Comparison of ENCODE assay signal across 8 cellular contexts in genomic region chr13:41017153-41017552, GRCh38. TPM values are rescaled to one million over a fixed set of nuclear protein-coding genes. Genes with fewer than 3 reads are reported as not detected.
DNase-seq lines count a peak whose midpoint lies in the region; ATAC-seq and TF ChIP-seq lines count a peak whose summit lies in the region.

No MANE protein-coding gene starts in this region.

- H3K27me3 Mint-ChIP-seq in Caco-2 (ENCODE audit: insufficient read depth, unreplicated experiment) = no peaks in the 10 kb centered on the region
- no peaks in the 10 kb centered on the region for H3K27me3 Mint-ChIP-seq in natural killer cell treated with Interleukin-12 subunit alpha and Interleukin-12 subunit beta and Interleukin-15 and Interleukin-18, amount 100 ng/mL, for 72 hours

- CTCF ChIA-PET in Caco-2 (lab: Charles Lee) = interaction anchor here (1.2 kb wide), 1 partner anchor 42 kb away, joined by 3 read pairs; no protein-coding TSS in a partner anchor

- BruUV-seq in Caco-2 (replicated peaks; lab: Mats Ljungman, UMichigan) = no TSS peak

- H3K4me3 ChIP-seq in Caco-2 (ENCODE audit: low read depth, low read length) = peak overlapping the region; percentile 0; the same call in 1 of the 2 replicates
- no peak overlapping the region for H3K4me3 ChIP-seq in body of pancreas

- no peaks in the 10 kb centered on the region for H3K9me3 ChIP-seq in Caco-2
- H3K9me3 ChIP-seq in body of pancreas = no peaks in the 10 kb centered on the region

- H3K9me3 Mint-ChIP-seq in Caco-2 (ENCODE audit: unreplicated experiment) = no peaks in the 10 kb centered on the region
- H3K9me3 Mint-ChIP-seq in natural killer cell treated with Interleukin-12 subunit alpha and Interleukin-12 subunit beta and Interleukin-15 and Interleukin-18, amount 100 ng/mL, for 72 hours = no peaks in the 10 kb centered on the region

- H3K4me1 ChIP-seq in Caco-2 = peaks cover 56% of the 10 kb centered on the region
- H3K4me1 ChIP-seq in body of pancreas = peaks cover 64% of the 10 kb centered on the region

- H3K27ac ChIP-seq in body of pancreas = peak overlapping the region; percentile 56 to 95 (median 88)

- intact Hi-C loops in Caco-2 (cut with micrococcal nuclease; ENCODE audit: unreplicated experiment) = loop anchor here (5.0 kb wide), 1 partner anchor 95 kb away; no protein-coding TSS in a partner anchor
- intact Hi-C loops in body of pancreas (cut with DNase I) = no loop called here

- DNase-seq in Caco-2 (no peak), NCI-H146 treated with DMSO at 0.1 percent for 48 hours (lab: John Stamatoyannopoulos, UW; ENCODE audit: unreplicated experiment) (peak; percentile 26), body of pancreas (peak in 3 of 4 donors; percentile 40 to 52 (median 50)), T-helper 9 cell (no peak), NK-92 (lab: John Stamatoyannopoulos, UW; ENCODE audit: unreplicated experiment) (no peak), NCI-H2107 (lab: John Stamatoyannopoulos, UW) (no peak)
- DNase-seq in natural killer cell treated with Interleukin-12 subunit alpha and Interleukin-12 subunit beta and Interleukin-15 and Interleukin-18, amount 100 ng/mL, for 72 hours (ENCODE audit: low spot score) = no peak

- POLR2A ChIA-PET in Caco-2 (lab: Charles Lee) = no interaction called here

- no peak for ATAC-seq in body of pancreas
- no peak for ATAC-seq in natural killer cell treated with Interleukin-12 subunit alpha and Interleukin-12 subunit beta and Interleukin-15 and Interleukin-18, amount 100 ng/mL, for 72 hours
- no peak for ATAC-seq in GM19351 (IDR thresholded peaks at IDR 0.05; ENCODE audit: unreplicated experiment)

- peak overlapping the region; percentile 75 for H3K4me3 Mint-ChIP-seq in Caco-2 (ENCODE audit: unreplicated experiment)
- peak overlapping the region; percentile 84 for H3K4me3 Mint-ChIP-seq in natural killer cell treated with Interleukin-12 subunit alpha and Interleukin-12 subunit beta and Interleukin-15 and Interleukin-18, amount 100 ng/mL, for 72 hours

- H3K27me3 ChIP-seq in Caco-2 (replicated peaks; ENCODE audit: control insufficient read depth, insufficient read depth, low read length) = no peaks in the 10 kb centered on the region
- no peaks in the 10 kb centered on the region for H3K27me3 ChIP-seq in body of pancreas

- WGBS in body of pancreas, 2 donors = 8 to 10% methylated on average over 2 of the region's 2 CpGs

- peak in 1 of 3 donors; percentile 26 for TF ChIP-seq POLR2A in body of pancreas (IDR thresholded peaks at IDR 0.05)

- peak overlapping the region; percentile 88 for H3K27ac Mint-ChIP-seq in Caco-2 (ENCODE audit: unreplicated experiment)
- peak overlapping the region; percentile 91 to 97 for H3K27ac Mint-ChIP-seq in natural killer cell treated with Interleukin-12 subunit alpha and Interleukin-12 subunit beta and Interleukin-15 and Interleukin-18, amount 100 ng/mL, for 72 hours

- H3K36me3 Mint-ChIP-seq in Caco-2 (ENCODE audit: insufficient read depth, unreplicated experiment) = peaks cover 18% of the 10 kb centered on the region
- peaks cover 14% of the 10 kb centered on the region for H3K36me3 Mint-ChIP-seq in natural killer cell treated with Interleukin-12 subunit alpha and Interleukin-12 subunit beta and Interleukin-15 and Interleukin-18, amount 100 ng/mL, for 72 hours

- H3K4me1 Mint-ChIP-seq in Caco-2 (ENCODE audit: low read depth, unreplicated experiment) = peaks cover 50% of the 10 kb centered on the region
- H3K4me1 Mint-ChIP-seq in natural killer cell treated with Interleukin-12 subunit alpha and Interleukin-12 subunit beta and Interleukin-15 and Interleukin-18, amount 100 ng/mL, for 72 hours (ENCODE audit: low read depth in 2 of 2) = peaks cover 40 to 54% of the 10 kb centered on the region in 2 donors

- TF ChIP-seq CTCF in Caco-2 (IDR thresholded peaks at IDR 0.05; ENCODE audit: insufficient read depth in 1 of 2, low read depth in 1 of 2, low read length in 1 of 2, severe bottlenecking in 1 of 2, unreplicated experiment in 1 of 2) = no peak
- no peak for TF ChIP-seq CTCF in body of pancreas (IDR thresholded peaks at IDR 0.05)

- no peaks in the 10 kb centered on the region for H3K36me3 ChIP-seq in Caco-2 (ENCODE audit: control insufficient read depth, insufficient read depth, low read length)
- H3K36me3 ChIP-seq in body of pancreas (replicated peaks in 1 of 2; ENCODE audit: insufficient read depth in 1 of 2, low read depth in 2 of 2) = no peaks in the 10 kb centered on the region

RNA-seq across cellular contexts. Expression of gene ELF1, which starts 2.0 kb away (rescaled TPM):
- total RNA-seq in Caco-2 (2022) (108 and 116 TPM in 2 replicates), body of pancreas (10 to 100 TPM; 40.5 to 61.7 TPM)
- total RNA-seq in natural killer cell treated with Interleukin-12 subunit alpha and Interleukin-12 subunit beta and Interleukin-15 and Interleukin-18, amount 100 ng/mL, for 72 hours = 10 to 100 TPM; 61.8 to 86.1 TPM

RNA-seq across cellular contexts. Expression of gene WBP4, which starts 44.2 kb away (rescaled TPM):
- total RNA-seq in Caco-2 (2022) (12.9 and 13.6 TPM in 2 replicates), body of pancreas (1 to 10 TPM; 5.3 to 8.6 TPM)
- 10 to 100 TPM in 1 of 2 donors, 1 to 10 TPM in 1; 8.5 to 10.6 TPM for total RNA-seq in natural killer cell treated with Interleukin-12 subunit alpha and Interleukin-12 subunit beta and Interleukin-15 and Interleukin-18, amount 100 ng/mL, for 72 hours

Comparison
In these comparisons a context has a peak if more than half of its experiments do, and no peak if none do; other contexts are left out.
1. DNase-seq: peak in NCI-H146 treated with DMSO at 0.1 percent for 48 hours (single experiment) and body of pancreas (3 of 4); none in Caco-2 (0 of 2), natural killer cell treated with Interleukin-12 subunit alpha and Interleukin-12 subunit beta and Interleukin-15 and Interleukin-18, amount 100 ng/mL, for 72 hours (single experiment), T-helper 9 cell (single experiment), NK-92 (single experiment) and NCI-H2107 (single experiment).